Comparison of ENCODE assay signal across 30 cellular contexts in the genomic region with DNA sequence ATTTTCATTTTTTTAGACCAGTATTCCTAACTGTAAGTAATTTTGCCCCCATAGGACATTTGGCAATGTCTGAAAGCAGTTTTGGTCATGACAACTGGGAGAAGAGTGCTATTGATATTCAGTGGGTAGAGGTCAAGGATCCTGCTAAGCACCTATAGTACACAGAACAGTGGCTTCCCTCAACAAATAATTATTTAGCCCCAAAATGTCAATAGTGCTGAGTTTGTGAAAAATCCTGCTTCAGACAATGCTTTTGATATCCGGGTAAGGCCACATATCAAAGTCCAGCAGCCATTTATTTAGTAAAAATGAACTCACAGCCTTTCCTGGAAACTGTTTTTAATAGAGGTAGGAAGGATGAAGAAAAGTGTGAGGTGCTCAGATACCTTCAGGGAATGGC.
"Had no signal": no experiment of that assay in that cellular context is flagged by ENCODE, and none has a peak within 500 bp of the region (broad histone marks: within the 10 kb centered on the region; RNA-seq: fewer than 3 reads in every experiment).

No MANE protein-coding gene starts in this region.

- DNase-seq: activated CD4-positive, alpha-beta memory T cell treated with anti-CD3 and anti-CD28 coated beads for 36 hours; activated CD4-positive, alpha-beta T cell treated with anti-CD3 and anti-CD28 coated beads for 36 hours; activated CD4-positive, alpha-beta T cell treated with anti-CD3 and anti-CD28 coated beads, Interleukin-2, amount 10 ng/mL, durations not matched to agents 24 days and 14 days; activated CD4-positive, CD25-positive, alpha-beta regulatory T cell; activated CD4-positive, CD25-positive, alpha-beta regulatory T cell treated with anti-CD3 and anti-CD28 coated beads, Interleukin-2, amount 50 U/mL, for 72 hours; activated CD8-positive, alpha-beta memory T cell treated with anti-CD3 and anti-CD28 coated beads, Interleukin-2, amount 10 ng/mL, durations not matched to agents 7 days and 5 days; activated CD8-positive, alpha-beta memory T cell treated with anti-CD3 and anti-CD28 coated beads, Interleukin-2, amount 50 U/mL, for 4 hours; activated CD8-positive, alpha-beta T cell treated with anti-CD3 and anti-CD28 coated beads, Interleukin-2, amount 10 ng/mL, durations not matched to agents 7 days and 5 days; activated effector memory CD4-positive, alpha-beta T cell treated with anti-CD3 and anti-CD28 coated beads, Interleukin-2, amount 50 U/mL, for 16 hours; activated naive CD4-positive, alpha-beta T cell treated with anti-CD3 and anti-CD28 coated beads for 36 hours; activated naive CD8-positive, alpha-beta T cell treated with anti-CD3 and anti-CD28 coated beads for 36 hours; activated naive CD8-positive, alpha-beta T cell treated with anti-CD3 and anti-CD28 coated beads, Interleukin-2, amount 50 U/mL, for 24 hours; activated T-cell treated with anti-CD3 and anti-CD28 coated beads, Interleukin-2, amount 50 U/mL, for 1 hour; activated T-cell treated with anti-CD3 and anti-CD28 coated beads, Interleukin-2, amount 50 U/mL, for 48 hours; adrenal gland; amygdala; aorta; body of pancreas; caudate nucleus; dorsolateral prefrontal cortex; effector memory CD4-positive, alpha-beta T cell; endodermal cell; foreskin fibroblast; head of caudate nucleus; T-helper 1 cell; T-helper 17 cell; T1000 had no signal

- FAIRE-seq: colon, frontal cortex had no signal

- H3K36me3 ChIP-seq: adrenal gland had no signal

- H3K4me1 ChIP-seq: adrenal gland, body of pancreas had no signal

- H3K4me3 ChIP-seq: adrenal gland, body of pancreas, dorsolateral prefrontal cortex had no signal

- H3K9me3 ChIP-seq: adrenal gland, body of pancreas had no signal

- H3K27ac ChIP-seq: adrenal gland, body of pancreas, dorsolateral prefrontal cortex had no signal

- H3K27me3 ChIP-seq: adrenal gland had no signal

- ATAC-seq: activated CD4-positive, alpha-beta T cell treated with anti-CD3 and anti-CD28 coated beads for 36 hours; activated CD8-positive, alpha-beta memory T cell treated with anti-CD3 and anti-CD28 coated beads, Interleukin-2, amount 10 ng/mL, durations not matched to agents 7 days and 5 days; activated CD8-positive, alpha-beta T cell treated with anti-CD3 and anti-CD28 coated beads, Interleukin-2, amount 10 ng/mL, durations not matched to agents 7 days and 5 days; activated naive CD8-positive, alpha-beta T cell treated with anti-CD3 and anti-CD28 coated beads, Interleukin-2, amount 50 U/mL, for 24 hours; body of pancreas; esophagus mucosa; T-helper 17 cell had no signal
